In the genomic region with DNA sequence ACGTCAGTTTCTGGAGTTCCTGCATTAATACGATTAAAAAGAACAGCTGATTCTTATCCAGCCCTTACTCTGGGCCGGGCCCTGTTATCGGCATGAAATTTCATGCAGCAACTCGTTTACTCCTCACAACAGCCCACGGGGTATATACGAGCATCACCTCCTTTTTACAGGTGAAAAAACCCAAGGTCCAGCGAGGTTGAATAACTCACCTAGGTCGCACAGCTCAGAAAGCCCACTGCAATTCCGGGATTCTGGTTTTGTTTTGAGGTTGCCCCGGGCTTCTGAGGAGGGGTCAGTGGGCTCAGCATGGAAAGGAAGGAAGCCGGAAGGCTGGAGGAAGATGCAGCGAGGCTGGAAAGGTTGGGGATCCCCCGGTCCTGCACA, we compare ENCODE assay signal across 11 cellular contexts. TPM values are rescaled to one million over a fixed set of nuclear protein-coding genes. Genes with fewer than 3 reads are reported as not detected.
DNase-seq lines count a peak whose midpoint lies in the region; TF ChIP-seq lines count a peak whose summit lies in the region.
"Had no signal": no experiment of that assay in that cellular context is flagged by ENCODE, and none has a peak within 500 bp of the region (broad histone marks: within the 10 kb centered on the region; RNA-seq: fewer than 3 reads in every experiment).

No MANE protein-coding gene starts in this region.

- H3K4me1 ChIP-seq in esophagus (ENCODE audit: control insufficient read depth in 2 of 2, insufficient read depth in 2 of 2, low read length in 1 of 2) = peaks cover 0 to 8% of the 10 kb centered on the region in 2 donors

- WGBS in esophagus, 2 donors = 1% methylated on average over 14 of the region's 14 CpGs

- no peak overlapping the region for H3K27ac Mint-ChIP-seq in progenitor cell of endocrine pancreas

- no peaks in the 10 kb centered on the region for H3K36me3 ChIP-seq in WERI-Rb-1
- H3K36me3 ChIP-seq in esophagus (ENCODE audit: control insufficient read depth in 2 of 2, insufficient read depth in 2 of 2, low read length in 1 of 2) = no peaks in the 10 kb centered on the region
- H3K36me3 ChIP-seq: left lung had no signal

- H3K27me3 ChIP-seq in WERI-Rb-1 (ENCODE audit: insufficient read depth, low read depth, severe bottlenecking) = peaks cover 15% of the 10 kb centered on the region
- H3K27me3 ChIP-seq in esophagus (ENCODE audit: control insufficient read depth in 1 of 2, insufficient read depth in 2 of 2, low read length in 2 of 2) = no peaks in the 10 kb centered on the region

- H3K36me3 Mint-ChIP-seq in progenitor cell of endocrine pancreas (ENCODE audit: insufficient read depth) = no peaks in the 10 kb centered on the region

- POLR2A ChIA-PET in RWPE1 (lab: Yijun Ruan, JAX; ENCODE audit: low non-redundant PET) = no interaction called here

- CTCF ChIA-PET in RWPE1 (lab: Yijun Ruan, JAX) = interaction anchor here (0.9 to 1.4 kb wide), 3 partner anchors 12 to 33 kb away, joined by 3 to 4 read pairs (median 3); no protein-coding TSS in a partner anchor

- DNase-seq in GM10266 (ENCODE audit: extremely low spot score) (peak; percentile 16), WERI-Rb-1 (no peak), progenitor cell of endocrine pancreas (ENCODE audit: low spot score, unreplicated experiment) (no peak), NCI-H1436 (lab: John Stamatoyannopoulos, UW) (no peak), putamen (ENCODE audit: low spot score) (no peak), kidney tubule cell (ENCODE audit: low spot score) (no peak), RWPE1 (ENCODE audit: low spot score) (no peak)
- DNase-seq: SHP77 treated with DMSO at 0.1 percent for 48 hours had no signal

- H3K4me3 ChIP-seq in WERI-Rb-1 (ENCODE audit: low read depth, low read length) = peak overlapping the region; percentile 42
- H3K4me3 ChIP-seq in esophagus (ENCODE audit: low read depth in 1 of 2, low read length in 2 of 2) = peak overlapping the region; percentile 25 to 31
- H3K4me3 ChIP-seq: left lung had no signal

- H3K9me3 Mint-ChIP-seq in progenitor cell of endocrine pancreas (ENCODE audit: low read depth) = no peaks in the 10 kb centered on the region

- H3K4me1 Mint-ChIP-seq in progenitor cell of endocrine pancreas (ENCODE audit: low read depth) = peaks cover 1% of the 10 kb centered on the region

- H3K4me3 Mint-ChIP-seq in progenitor cell of endocrine pancreas (ENCODE audit: low read depth) = peak overlapping the region; percentile 41

- H3K9me3 ChIP-seq in WERI-Rb-1 (ENCODE audit: severe bottlenecking) (no peaks in the 10 kb centered on the region), esophagus (ENCODE audit: control insufficient read depth in 2 of 2, insufficient read depth in 1 of 2, low read depth in 1 of 2, low read length in 1 of 2) (no peaks in the 10 kb centered on the region)
- H3K9me3 ChIP-seq: left lung had no signal

- TF ChIP-seq CTCF in GM10266 (IDR thresholded peaks at IDR 0.05; ENCODE audit: control insufficient read depth, insufficient read depth, low read depth, missing control alignments) = no peak
- TF ChIP-seq CTCF in WERI-Rb-1 (IDR thresholded peaks at IDR 0.05; ENCODE audit: low read depth, low read length) = no peak
- TF ChIP-seq CTCF in progenitor cell of endocrine pancreas (IDR thresholded peaks at IDR 0.05; ENCODE audit: unreplicated experiment) = no peak
- TF ChIP-seq CTCF in RWPE1 (conservative IDR thresholded peaks at IDR 0.05; ENCODE audit: low read depth) = no peak

- H3K27me3 Mint-ChIP-seq in progenitor cell of endocrine pancreas = peaks cover 64% of the 10 kb centered on the region

- H3K27ac ChIP-seq in WERI-Rb-1 (no peak overlapping the region), esophagus (ENCODE audit: low read depth in 2 of 2, low read length in 1 of 2) (no peak overlapping the region), RWPE1 (no peak overlapping the region)
- H3K27ac ChIP-seq: left lung had no signal

RNA-seq across cellular contexts. Expression of gene ACP7, which starts 0.6 kb away (rescaled TPM):
- 1 to 10 TPM in 1 of 2 donors, under 1 TPM in 1; 0.32 to 1.6 TPM for polyA plus RNA-seq in esophagus
- not detected in 2 replicates for total RNA-seq in progenitor cell of endocrine pancreas
- total RNA-seq: dermis microvascular lymphatic vessel endothelial cell, left lung had no signal

RNA-seq across cellular contexts. Expression of gene PAK4, which starts 42.0 kb away (rescaled TPM):
- polyA plus RNA-seq in esophagus = 10 to 100 TPM; 39.8 to 43.1 TPM
- 73.9 and 75.8 TPM in 2 replicates for total RNA-seq in progenitor cell of endocrine pancreas

RNA-seq across cellular contexts. Expression of gene FBXO27, which starts 51.2 kb away (rescaled TPM):
- 10 to 100 TPM; 10.4 to 20.1 TPM for polyA plus RNA-seq in esophagus
- total RNA-seq in progenitor cell of endocrine pancreas = 10.3 and 14.6 TPM in 2 replicates
